Comparison of ENCODE assay signal across 11 cellular contexts in genomic region chr12:2640281-2640680, GRCh38.
DNase-seq lines count a peak whose midpoint lies in the region; ATAC-seq and TF ChIP-seq lines count a peak whose summit lies in the region.
"Had no signal": no experiment of that assay in that cellular context is flagged by ENCODE, and none has a peak within 500 bp of the region (broad histone marks: within the 10 kb centered on the region; RNA-seq: fewer than 3 reads in every experiment).

No MANE protein-coding gene starts in this region.

- no peak for TF ChIP-seq CTCF in PC-9 (conservative IDR thresholded peaks at IDR 0.05)

- CTCF ChIA-PET in activated naive CD4-positive, alpha-beta T cell treated with anti-CD3 and anti-CD28 coated beads, Interleukin-2, amount 10 ng/mL, durations not matched to agents 7 days and 5 days (lab: Charles Lee), result no interaction called here
- CTCF ChIA-PET in PC-9 (lab: Charles Lee), result no interaction called here

- no peaks in the 10 kb centered on the region for H3K79me1 ChIP-seq in mesenchymal stem cell (replicated peaks; ENCODE audit: low read length, poor library complexity, severe bottlenecking)

- H4K20me1 ChIP-seq in PC-9 (ENCODE audit: insufficient read depth), result 0 out of 2 replicates have a peak, but pooled peaks cover 5% of the 10 kb centered on the region

- H3K27ac Mint-ChIP-seq in activated naive CD4-positive, alpha-beta T cell treated with anti-CD3 and anti-CD28 coated beads, Interleukin-2, amount 10 ng/mL, durations not matched to agents 7 days and 5 days, result no peak overlapping the region
- H3K27ac Mint-ChIP-seq in activated naive CD4-positive, alpha-beta T cell treated with anti-CD3 and anti-CD28 coated beads, Interleukin-2, amount 50 U/mL, for 72 hours, result peak overlapping the region in 1 of 2 donors; percentile 34

- H3K36me3 ChIP-seq in mesenchymal stem cell (ENCODE audit: control insufficient read depth in 1 of 2, insufficient read depth in 2 of 2, low read depth in 1 of 2, low read length in 2 of 2) (peaks cover 0 to 7% of the 10 kb centered on the region in 2 experiments), PC-9 (ENCODE audit: low read depth) (no peaks in the 10 kb centered on the region)
- H3K36me3 ChIP-seq: suprapubic skin had no signal

- no peak overlapping the region for H2AK5ac ChIP-seq in mesenchymal stem cell (ENCODE audit: low read length, severe bottlenecking)

- H3K4me2 ChIP-seq in mesenchymal stem cell (ENCODE audit: low read length, poor library complexity, severe bottlenecking) (no peak overlapping the region), PC-9 (no peak overlapping the region)

- no peaks in the 10 kb centered on the region for H3K9me3 Mint-ChIP-seq in activated naive CD4-positive, alpha-beta T cell treated with anti-CD3 and anti-CD28 coated beads, Interleukin-2, amount 10 ng/mL, durations not matched to agents 7 days and 5 days
- no peaks in the 10 kb centered on the region for H3K9me3 Mint-ChIP-seq in activated naive CD4-positive, alpha-beta T cell treated with anti-CD3 and anti-CD28 coated beads, Interleukin-2, amount 50 U/mL, for 72 hours

- H3K23ac ChIP-seq in mesenchymal stem cell (ENCODE audit: low read length in 2 of 2), result no peak overlapping the region

- H2AFZ ChIP-seq in mesenchymal stem cell (ENCODE audit: low read depth, low read length) (peak overlapping the region; percentile 21), PC-9 (no peak overlapping the region)

- H3K27me3 Mint-ChIP-seq in activated naive CD4-positive, alpha-beta T cell treated with anti-CD3 and anti-CD28 coated beads, Interleukin-2, amount 10 ng/mL, durations not matched to agents 7 days and 5 days, result peaks cover 42% of the 10 kb centered on the region

- H3K4ac ChIP-seq in mesenchymal stem cell (ENCODE audit: low read depth in 1 of 2, low read length in 2 of 2), result peak overlapping the region in 1 of 2 experiments; percentile 52

- peak overlapping the region; percentile 54 to 80 for H3K18ac ChIP-seq in mesenchymal stem cell (ENCODE audit: low read depth in 1 of 2, low read length in 2 of 2)

- peak overlapping the region; percentile 14 to 45 for H2BK12ac ChIP-seq in mesenchymal stem cell (ENCODE audit: low read length in 2 of 2)

- no peak overlapping the region for H2BK15ac ChIP-seq in mesenchymal stem cell (ENCODE audit: low read depth, poor library complexity, severe bottlenecking)

- H2BK120ac ChIP-seq in mesenchymal stem cell (ENCODE audit: low read depth, low read length), result no peak overlapping the region

- no peaks in the 10 kb centered on the region for H3K79me2 ChIP-seq in PC-9 (ENCODE audit: low read depth)

- H4K8ac ChIP-seq in mesenchymal stem cell (ENCODE audit: low read length), result peak overlapping the region; percentile 66

- no peak overlapping the region for H4K91ac ChIP-seq in mesenchymal stem cell (ENCODE audit: low read length)

- H2BK5ac ChIP-seq in mesenchymal stem cell (ENCODE audit: low read depth, low read length, poor library complexity, severe bottlenecking), result no peak overlapping the region

- H3K4me3 ChIP-seq in mesenchymal stem cell (ENCODE audit: insufficient read depth in 1 of 2, low read depth in 1 of 2, low read length in 2 of 2) (peak overlapping the region in 1 of 2 experiments; percentile 52), PC-9 (no peak overlapping the region)
- H3K4me3 ChIP-seq: suprapubic skin had no signal

- POLR2A ChIA-PET in PC-9 (lab: Charles Lee; ENCODE audit: unreplicated experiment), result no interaction called here

- no peak for TF ChIP-seq POLR2A in erythroblast (IDR thresholded peaks at IDR 0.05; ENCODE audit: low read length)

- peaks cover 14% of the 10 kb centered on the region for H3K4me1 ChIP-seq in mesenchymal stem cell (ENCODE audit: control insufficient read depth, insufficient read depth, low read depth, low read length)
- H3K4me1 ChIP-seq in PC-9 (replicated peaks; ENCODE audit: insufficient read depth), result no peaks in the 10 kb centered on the region

- H3K9ac ChIP-seq in mesenchymal stem cell (ENCODE audit: low read length), result peak overlapping the region; percentile 75

- intact Hi-C loops in PC-9 (cut with micrococcal nuclease; ENCODE audit: unreplicated experiment), result no loop called here

- no TSS peak for BruUV-seq in PC-9 (replicated peaks; lab: Mats Ljungman, UMichigan)

- no peak overlapping the region for H3K4me3 Mint-ChIP-seq in activated naive CD4-positive, alpha-beta T cell treated with anti-CD3 and anti-CD28 coated beads, Interleukin-2, amount 10 ng/mL, durations not matched to agents 7 days and 5 days

- H3K27ac ChIP-seq in cingulate gyrus (ENCODE audit: low read depth, low read length) (peak overlapping the region; percentile 80), mesenchymal stem cell (ENCODE audit: low read length, poor library complexity, severe bottlenecking) (no peak overlapping the region), PC-9 (no peak overlapping the region)
- H3K27ac ChIP-seq: suprapubic skin had no signal

- H3K27me3 ChIP-seq in mesenchymal stem cell (ENCODE audit: control insufficient read depth in 1 of 2, insufficient read depth in 1 of 2, low read length in 2 of 2) (peaks cover 0 to 10% of the 10 kb centered on the region in 2 experiments), PC-9 (ENCODE audit: insufficient read depth, low read depth) (peaks cover 99% of the 10 kb centered on the region)
- H3K27me3 ChIP-seq: suprapubic skin had no signal

- no peaks in the 10 kb centered on the region for H3K9me2 ChIP-seq in PC-9 (ENCODE audit: insufficient read depth)

- 78% methylated on average over 9 of the region's 10 CpGs for WGBS in mesenchymal stem cell

- H3K36me3 Mint-ChIP-seq in activated naive CD4-positive, alpha-beta T cell treated with anti-CD3 and anti-CD28 coated beads, Interleukin-2, amount 10 ng/mL, durations not matched to agents 7 days and 5 days, result no peaks in the 10 kb centered on the region
- H3K36me3 Mint-ChIP-seq in activated naive CD4-positive, alpha-beta T cell treated with anti-CD3 and anti-CD28 coated beads, Interleukin-2, amount 50 U/mL, for 72 hours, result no peaks in the 10 kb centered on the region

- H3K9me3 ChIP-seq in mesenchymal stem cell (ENCODE audit: control insufficient read depth, low read length), result no peaks in the 10 kb centered on the region
- H3K9me3 ChIP-seq in PC-9 (ENCODE audit: insufficient read depth, low read depth), result no peaks in the 10 kb centered on the region
- H3K9me3 ChIP-seq: suprapubic skin had no signal

- peak; percentile 10 for DNase-seq in activated naive CD4-positive, alpha-beta T cell treated with anti-CD3 and anti-CD28 coated beads, Interleukin-2, amount 10 ng/mL, durations not matched to agents 7 days and 5 days
- DNase-seq in activated naive CD4-positive, alpha-beta T cell treated with anti-CD3 and anti-CD28 coated beads, Interleukin-2, amount 50 U/mL, for 72 hours (ENCODE audit: low spot score in 2 of 2), result no peak
- DNase-seq in mesenchymal stem cell (no peak), PC-9 (no peak), erythroblast (lab: John Stamatoyannopoulos, UW) (no peak), DMS53 (lab: John Stamatoyannopoulos, UW) (no peak), NCI-H2196 (lab: John Stamatoyannopoulos, UW; ENCODE audit: unreplicated experiment) (no peak)
- DNase-seq: activated CD8-positive, alpha-beta memory T cell treated with anti-CD3 and anti-CD28 coated beads for 24 hours; NCI-H1930 had no signal

- peaks cover 15% of the 10 kb centered on the region for H3K4me1 Mint-ChIP-seq in activated naive CD4-positive, alpha-beta T cell treated with anti-CD3 and anti-CD28 coated beads, Interleukin-2, amount 10 ng/mL, durations not matched to agents 7 days and 5 days

- no peak for ATAC-seq in activated naive CD4-positive, alpha-beta T cell treated with anti-CD3 and anti-CD28 coated beads, Interleukin-2, amount 50 U/mL, for 72 hours

- H3K14ac ChIP-seq in mesenchymal stem cell (ENCODE audit: low read length in 2 of 2), result peak overlapping the region in 1 of 2 experiments; percentile 29

- no peaks in the 10 kb centered on the region for H3F3A ChIP-seq in PC-9 (ENCODE audit: insufficient read depth, low read depth)
